8 cellular contexts compared by ENCODE assay signal in genomic region chr1:165403835-165404482, GRCh38. TPM values are rescaled to one million over a fixed set of nuclear protein-coding genes. Genes with fewer than 3 reads are reported as not detected.
A peak's percentile ranks its signal among the peaks of the same experiment; 100 is the strongest.
DNase-seq lines count a peak whose midpoint lies in the region; ATAC-seq, FAIRE-seq and TF ChIP-seq lines count a peak whose summit lies in the region.

No MANE protein-coding gene starts in this region.

- H4K20me1 ChIP-seq in DND-41 (ENCODE audit: insufficient read depth, low read length) (peaks cover 26% of the 10 kb centered on the region), Karpas-422 (ENCODE audit: insufficient read depth, low read depth, low read length) (no peaks in the 10 kb centered on the region)

- H2AFZ ChIP-seq in DND-41 (ENCODE audit: low read depth, low read length): no peak overlapping the region
- no peak overlapping the region for H2AFZ ChIP-seq in Karpas-422 (ENCODE audit: low read length)

- ATAC-seq in DND-41 (ENCODE audit: insufficient read depth, low read depth) (peak; percentile 73), GM21360 (IDR thresholded peaks at IDR 0.05; ENCODE audit: unreplicated experiment) (peak; percentile 69), pancreas (peak in 3 of 4 donors; percentile 78 to 86 (median 85)), GM21825 (IDR thresholded peaks at IDR 0.05; ENCODE audit: unreplicated experiment) (no peak)

- H3K9me3 Mint-ChIP-seq in T-helper 2 cell treated with Interferon-gamma antibody and Interleukin-4, amounts not matched to agents 5 μg/mL and 100 μg/mL, for 36 hours: no peaks in the 10 kb centered on the region

- H3K79me2 ChIP-seq in DND-41 (ENCODE audit: insufficient read depth, low read length) (no peaks in the 10 kb centered on the region), Karpas-422 (ENCODE audit: low read length) (no peaks in the 10 kb centered on the region)

- peak; percentile 71 for TF ChIP-seq CTCF in DND-41 (IDR thresholded peaks at IDR 0.05; ENCODE audit: borderline replicate concordance, extremely low read depth, low read length, poor library complexity, severe bottlenecking)
- peak; percentile 49 for TF ChIP-seq CTCF in fibroblast of pulmonary artery (IDR thresholded peaks at IDR 0.05; ENCODE audit: low read length, missing control alignments)
- TF ChIP-seq CTCF in pancreas (IDR thresholded peaks at IDR 0.05): peak in 2 of 4 donors; percentile 33 to 34

- H3K4me3 Mint-ChIP-seq in T-helper 2 cell treated with Interferon-gamma antibody and Interleukin-4, amounts not matched to agents 5 μg/mL and 100 μg/mL, for 36 hours: no peak overlapping the region

- H3K27me3 ChIP-seq in DND-41 (ENCODE audit: insufficient read depth, low read length, poor library complexity): peaks cover 69% of the 10 kb centered on the region
- H3K27me3 ChIP-seq in Karpas-422 (ENCODE audit: low read length): no peaks in the 10 kb centered on the region
- H3K27me3 ChIP-seq in pancreas: no peaks in the 10 kb centered on the region

- H3K4me1 Mint-ChIP-seq in T-helper 2 cell treated with Interferon-gamma antibody and Interleukin-4, amounts not matched to agents 5 μg/mL and 100 μg/mL, for 36 hours (ENCODE audit: low read depth): peaks cover 2% of the 10 kb centered on the region

- peaks cover 35% of the 10 kb centered on the region for H3K27me3 Mint-ChIP-seq in T-helper 2 cell treated with Interferon-gamma antibody and Interleukin-4, amounts not matched to agents 5 μg/mL and 100 μg/mL, for 36 hours (ENCODE audit: low read depth)

- no peaks in the 10 kb centered on the region for H3K4me1 ChIP-seq in DND-41 (ENCODE audit: insufficient read depth, low read length)
- no peaks in the 10 kb centered on the region for H3K4me1 ChIP-seq in Karpas-422 (ENCODE audit: low read length)
- no peaks in the 10 kb centered on the region for H3K4me1 ChIP-seq in pancreas

- H3K36me3 ChIP-seq in DND-41 (ENCODE audit: insufficient read depth, low read length): no peaks in the 10 kb centered on the region
- H3K36me3 ChIP-seq in Karpas-422 (ENCODE audit: insufficient read depth, low read length): no peaks in the 10 kb centered on the region
- H3K36me3 ChIP-seq in pancreas: no peaks in the 10 kb centered on the region

- H3K9ac ChIP-seq in DND-41 (ENCODE audit: low read depth, low read length) (no peak overlapping the region), Karpas-422 (ENCODE audit: low read length) (no peak overlapping the region)

- H3K9me3 ChIP-seq in DND-41 (ENCODE audit: insufficient read depth, low read length, severe bottlenecking) (no peaks in the 10 kb centered on the region), Karpas-422 (ENCODE audit: low read length) (no peaks in the 10 kb centered on the region), pancreas (no peaks in the 10 kb centered on the region)

- H3K27ac ChIP-seq in DND-41 (ENCODE audit: low read length) (no peak overlapping the region), Karpas-422 (ENCODE audit: low read length) (no peak overlapping the region), pancreas (no peak overlapping the region)

- 27 to 29% methylated on average over 3 of the region's 3 CpGs for WGBS in pancreas, 2 donors

- in situ Hi-C loops in G401 (cut with HindIII; ENCODE audit: low sequenced_read_pairs): no loop called here

- DNase-seq in DND-41 (peak; percentile 20), Karpas-422 (peak; percentile 70), fibroblast of pulmonary artery (ENCODE audit: low read depth) (peak; percentile 8), pancreas (peak in 1 of 6 donors; percentile 29), G401 (ENCODE audit: low spot score) (no peak)
- DNase-seq in T-helper 2 cell treated with Interferon-gamma antibody and Interleukin-4, amounts not matched to agents 5 μg/mL and 100 μg/mL, for 36 hours (ENCODE audit: low spot score): peak; percentile 9

- no peaks in the 10 kb centered on the region for H3K36me3 Mint-ChIP-seq in T-helper 2 cell treated with Interferon-gamma antibody and Interleukin-4, amounts not matched to agents 5 μg/mL and 100 μg/mL, for 36 hours (ENCODE audit: low read depth)

- H3K4me3 ChIP-seq in DND-41 (ENCODE audit: low read depth in 1 of 2, low read length in 2 of 2) (no peak overlapping the region), Karpas-422 (ENCODE audit: low read length) (no peak overlapping the region), fibroblast of pulmonary artery (replicated peaks; ENCODE audit: low read depth, low read length) (no peak overlapping the region), pancreas (no peak overlapping the region)

- H3K4me2 ChIP-seq in DND-41 (ENCODE audit: insufficient read depth, low read length) (no peak overlapping the region), Karpas-422 (ENCODE audit: low read depth, low read length, poor library complexity, severe bottlenecking) (no peak overlapping the region)

- no peaks in the 10 kb centered on the region for H3K9me2 ChIP-seq in Karpas-422 (replicated peaks; ENCODE audit: insufficient read depth, low read length)

- intact Hi-C loops in pancreas (cut with DNase I): loop anchor here in 2 of 3 donors (5.0 to 10.0 kb wide), 2 partner anchors 188 to 511 kb away; no protein-coding TSS in a partner anchor

- no peak for FAIRE-seq in pancreas (lab: Jason Lieb, UNC)

- no peak overlapping the region for H3K27ac Mint-ChIP-seq in T-helper 2 cell treated with Interferon-gamma antibody and Interleukin-4, amounts not matched to agents 5 μg/mL and 100 μg/mL, for 36 hours

RNA-seq across cellular contexts. Expression of gene RXRG, which starts 41.0 kb away (rescaled TPM):
- total RNA-seq in Karpas-422 (2014; rRNA removed; shearing (Covaris generic); ENCODE audit: low replicate concordance): not detected in 2 replicates
- total RNA-seq in pancreas: 1 to 10 TPM in 3 of 6 donors, under 1 TPM in 3; 0.32 to 1.7 (median 0.72) TPM
- 10 to 100 TPM in 1 of 2 donors, 1 to 10 TPM in 1; 1.4 to 10.4 TPM for polyA plus RNA-seq in pancreas
- not detected in 2 replicates for total RNA-seq in G401 (2014; rRNA removed; shearing (Covaris generic))

RNA-seq across cellular contexts. Expression of gene LMX1A, which starts 47.4 kb away (rescaled TPM):
- not detected in 2 replicates for total RNA-seq in Karpas-422 (2014; rRNA removed; shearing (Covaris generic); ENCODE audit: low replicate concordance)
- total RNA-seq in pancreas: not detected
- under 1 TPM in 1 of 2 donors, not detected in 1; 0.11 TPM for polyA plus RNA-seq in pancreas
- not detected in 2 replicates for total RNA-seq in G401 (2014; rRNA removed; shearing (Covaris generic))
